Comparison of ENCODE assay signal across 13 cellular contexts in genomic region chr10:111037868-111038267, GRCh38. TPM values are rescaled to one million over a fixed set of nuclear protein-coding genes. Genes with fewer than 3 reads are reported as not detected.
DNase-seq lines count a peak whose midpoint lies in the region; ATAC-seq and TF ChIP-seq lines count a peak whose summit lies in the region.
"Had no signal": no experiment of that assay in that cellular context is flagged by ENCODE, and none has a peak within 500 bp of the region (broad histone marks: within the 10 kb centered on the region; RNA-seq: fewer than 3 reads in every experiment).

No MANE protein-coding gene starts in this region.

- H3K4me3 ChIP-seq in GM12865 (ENCODE audit: low read depth, low read length): no peak overlapping the region
- H3K4me3 ChIP-seq in Loucy (ENCODE audit: low read length, poor library complexity, severe bottlenecking): no peak overlapping the region
- H3K4me3 ChIP-seq in cardiac fibroblast (replicated peaks in 1 of 2; ENCODE audit: low read depth in 2 of 2, low read length in 2 of 2): no peak overlapping the region
- H3K4me3 ChIP-seq in suprapubic skin: no peak overlapping the region
- H3K4me3 ChIP-seq: Peyer's patch, thyroid gland had no signal

- H3K9me3 Mint-ChIP-seq in nephron progenitor cell: peaks cover 70% of the 10 kb centered on the region

- no peaks in the 10 kb centered on the region for H4K20me1 ChIP-seq in Loucy (ENCODE audit: insufficient read depth, low read length, poor library complexity, severe bottlenecking)

- no peaks in the 10 kb centered on the region for H3K27me3 ChIP-seq in Loucy (ENCODE audit: insufficient read depth, low read length, poor library complexity, severe bottlenecking)
- H3K27me3 ChIP-seq in suprapubic skin: no peaks in the 10 kb centered on the region
- H3K27me3 ChIP-seq: Peyer's patch, thyroid gland had no signal

- H3K79me2 ChIP-seq in Loucy (ENCODE audit: insufficient read depth, low read length): no peaks in the 10 kb centered on the region

- H3K9me2 ChIP-seq in Loucy (replicated peaks; ENCODE audit: low read depth, low read length): no peaks in the 10 kb centered on the region

- H2AFZ ChIP-seq in Loucy (ENCODE audit: low read length): no peak overlapping the region

- TF ChIP-seq CTCF in GM12865 (IDR thresholded peaks at IDR 0.05; ENCODE audit: insufficient read depth, low read depth, low read length, missing control alignments): peak; percentile 11
- peak; percentile 31; the same call in 1 of the 2 replicates for TF ChIP-seq CTCF in Loucy (conservative IDR thresholded peaks at IDR 0.05; ENCODE audit: low read length)
- peak; percentile 45 for TF ChIP-seq CTCF in cardiac fibroblast (IDR thresholded peaks at IDR 0.05; ENCODE audit: low read depth, low read length)
- TF ChIP-seq CTCF in nephron progenitor cell (IDR thresholded peaks at IDR 0.05): peak; percentile 12
- no peak for TF ChIP-seq CTCF in suprapubic skin (IDR thresholded peaks at IDR 0.05)

- H3F3A ChIP-seq in Loucy (ENCODE audit: low read depth): no peaks in the 10 kb centered on the region

- no peak for TF ChIP-seq EP300 in suprapubic skin (IDR thresholded peaks at IDR 0.05)

- H3K27me3 Mint-ChIP-seq in nephron progenitor cell (ENCODE audit: low read depth, poor library complexity): peaks cover 3% of the 10 kb centered on the region

- no peak overlapping the region for H3K4me3 Mint-ChIP-seq in nephron progenitor cell
- H3K4me3 Mint-ChIP-seq: central memory CD8-positive, alpha-beta T cell had no signal

- peaks cover 27% of the 10 kb centered on the region for H3K36me3 Mint-ChIP-seq in nephron progenitor cell (ENCODE audit: low read depth)

- TF ChIP-seq POLR2A in suprapubic skin (IDR thresholded peaks at IDR 0.05): no peak

- H3K36me3 ChIP-seq in Loucy (ENCODE audit: insufficient read depth, low read length) (no peaks in the 10 kb centered on the region), suprapubic skin (no peaks in the 10 kb centered on the region)
- H3K36me3 ChIP-seq: Peyer's patch, thyroid gland had no signal

- no peak overlapping the region for H3K27ac ChIP-seq in suprapubic skin
- H3K27ac ChIP-seq: Peyer's patch, thyroid gland had no signal

- no peaks in the 10 kb centered on the region for H3K4me1 Mint-ChIP-seq in nephron progenitor cell
- H3K4me1 Mint-ChIP-seq: central memory CD8-positive, alpha-beta T cell had no signal

- peaks cover 12% of the 10 kb centered on the region; the same call in 1 of the 2 replicates for H3K9me3 ChIP-seq in Loucy (ENCODE audit: insufficient read depth, low read depth, low read length)
- H3K9me3 ChIP-seq in suprapubic skin: peaks cover 3% of the 10 kb centered on the region
- H3K9me3 ChIP-seq: thyroid gland had no signal

- H3K9ac ChIP-seq in Loucy (ENCODE audit: low read depth, low read length, poor library complexity, severe bottlenecking): no peak overlapping the region

- H3K27ac Mint-ChIP-seq in nephron progenitor cell: no peak overlapping the region

- ATAC-seq in HG03196 (IDR thresholded peaks at IDR 0.05; ENCODE audit: unreplicated experiment): no peak

- H3K4me1 ChIP-seq in Loucy (ENCODE audit: insufficient read depth, low read length, poor library complexity, severe bottlenecking) (no peaks in the 10 kb centered on the region), suprapubic skin (no peaks in the 10 kb centered on the region)
- H3K4me1 ChIP-seq: Peyer's patch, thyroid gland had no signal

- H3K4me2 ChIP-seq in Loucy (ENCODE audit: low read depth, low read length, poor library complexity, severe bottlenecking): no peak overlapping the region

- DNase-seq in GM12865 (ENCODE audit: low read depth): no peak
- DNase-seq in cardiac fibroblast (ENCODE audit: low read depth in 2 of 2): peak; percentile 14 to 31
- no peak for DNase-seq in nephron progenitor cell
- DNase-seq in suprapubic skin (ENCODE audit: low spot score in 2 of 2): no peak
- no peak for DNase-seq in NCI-H2029 treated with DMSO at 0.1 percent for 48 hours (lab: John Stamatoyannopoulos, UW)
- DNase-seq: mesenchymal stem cell; NCI-H2227 treated with DMSO at 0.1 percent for 48 hours; Peyer's patch; stimulated activated CD4-positive, alpha-beta T cell treated with anti-CD3 and anti-CD28 coated beads, Interleukin-12 subunit alpha, Interleukin-12 subunit beta, amount 100 ng/mL, for 4 hours; thyroid gland had no signal

RNA-seq across cellular contexts. Expression of gene ADRA2A, which starts 39.0 kb away (rescaled TPM):
- 1 to 10 TPM; 2.3 to 5.6 (median 4.5) TPM for total RNA-seq in suprapubic skin

Comparison
In these comparisons a context has a peak if more than half of its experiments do, and no peak if none do; other contexts are left out.
1. DNase-seq: peak in cardiac fibroblast (2 of 2); none in GM12865 (single experiment), nephron progenitor cell (single experiment), suprapubic skin (0 of 2) and NCI-H2029 treated with DMSO at 0.1 percent for 48 hours (single experiment).
2. CTCF ChIP-seq: peak in GM12865 (single experiment), Loucy (single experiment), cardiac fibroblast (single experiment) and nephron progenitor cell (single experiment); none in suprapubic skin (0 of 2).